Comparison of ENCODE assay signal across 1 cellular context in the genomic region with DNA sequence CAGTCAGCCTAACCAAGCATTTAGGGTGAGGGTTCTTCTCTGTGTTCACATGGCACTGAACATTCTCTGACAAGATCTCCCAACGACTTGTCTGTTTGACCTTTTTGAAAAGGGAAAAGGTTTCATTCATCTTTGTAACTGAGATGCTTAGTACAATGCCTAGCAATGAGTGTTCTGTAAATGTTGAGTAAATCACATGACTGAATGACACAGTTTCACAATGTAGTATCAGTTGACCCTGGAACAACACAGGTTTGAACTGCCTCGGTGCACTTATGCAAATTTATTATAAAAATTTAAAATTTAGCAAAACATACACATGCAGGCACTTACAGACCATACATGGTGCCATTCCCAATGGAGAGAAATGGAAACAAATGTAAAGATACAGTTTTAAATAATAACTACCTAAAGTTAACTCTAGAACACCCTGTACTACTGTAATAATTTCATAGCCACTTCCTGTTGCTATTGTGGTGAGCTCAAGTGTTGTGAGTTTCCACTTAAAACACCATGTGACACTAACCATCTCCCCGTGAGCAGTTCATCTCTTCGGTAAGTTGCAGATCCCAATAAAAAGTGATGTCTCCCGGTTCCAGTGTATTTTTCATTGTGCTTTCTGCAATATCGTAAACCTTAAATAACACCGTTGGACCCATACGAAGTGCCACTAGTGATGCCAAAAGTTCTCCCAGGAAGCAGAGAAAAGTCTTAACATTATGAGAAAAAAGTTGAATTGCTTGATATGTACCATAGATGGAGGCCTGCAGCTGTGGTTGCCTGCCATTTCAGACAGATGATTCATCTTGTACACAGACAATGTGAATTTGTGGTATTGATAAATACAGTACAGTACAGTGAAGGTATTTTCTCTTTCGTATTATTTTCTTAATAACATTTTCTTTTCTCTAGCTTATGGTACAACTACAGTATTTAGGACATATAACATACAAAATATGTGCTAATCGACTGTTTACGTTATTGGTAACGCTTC.
TF ChIP-seq lines count a peak whose summit lies in the region.

No MANE protein-coding gene starts in this region.

TF ChIP-seq in K562, 482 proteins besides CTCF, POLR2A, EP300 and RAD21 (continued from another document):
- TF ChIP-seq, protein P1, sequence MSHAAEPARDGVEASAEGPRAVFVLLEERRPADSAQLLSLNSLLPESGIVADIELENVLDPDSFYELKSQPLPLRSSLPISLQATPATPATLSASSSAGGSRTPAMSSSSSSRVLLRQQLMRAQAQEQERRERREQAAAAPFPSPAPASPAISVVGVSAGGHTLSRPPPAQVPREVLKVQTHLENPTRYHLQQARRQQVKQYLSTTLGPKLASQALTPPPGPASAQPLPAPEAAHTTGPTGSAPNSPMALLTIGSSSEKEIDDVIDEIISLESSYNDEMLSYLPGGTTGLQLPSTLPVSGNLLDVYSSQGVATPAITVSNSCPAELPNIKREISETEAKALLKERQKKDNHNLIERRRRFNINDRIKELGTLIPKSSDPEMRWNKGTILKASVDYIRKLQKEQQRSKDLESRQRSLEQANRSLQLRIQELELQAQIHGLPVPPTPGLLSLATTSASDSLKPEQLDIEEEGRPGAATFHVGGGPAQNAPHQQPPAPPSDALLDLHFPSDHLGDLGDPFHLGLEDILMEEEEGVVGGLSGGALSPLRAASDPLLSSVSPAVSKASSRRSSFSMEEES (CRISPR knock-in tag; IDR thresholded peaks at IDR 0.05), result peak; percentile 12; the same call in 1 of the 2 replicates
TF ChIP-seq in K562: peak in this region for 1.
